ENCODE assay signal across 2 cellular contexts in the genomic region with DNA sequence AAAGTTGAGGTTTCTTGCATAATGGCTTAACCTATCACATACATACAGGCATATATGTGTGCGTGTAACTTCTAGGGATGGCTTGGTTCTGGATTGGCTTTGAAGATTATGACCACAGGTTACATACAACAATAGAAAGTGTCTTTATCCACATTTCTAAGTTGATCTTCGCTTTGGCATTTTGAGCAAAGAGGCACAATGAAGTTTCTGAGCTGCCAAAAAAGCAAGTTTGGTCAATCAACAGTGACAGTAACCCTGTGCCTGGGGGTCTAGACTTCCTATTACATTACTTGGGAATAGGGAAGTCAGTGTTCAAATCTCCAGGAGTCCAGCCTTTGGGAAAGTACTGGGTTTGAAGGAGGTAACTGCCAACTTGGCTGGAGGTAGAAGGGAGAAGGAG.
TF ChIP-seq lines count a peak whose summit lies in the region.

No MANE protein-coding gene starts in this region.

TF ChIP-seq in GM23338, 12 proteins besides CTCF, POLR2A, EP300 and RAD21:
- peak; percentile 54 for TF ChIP-seq EZH2 (IDR thresholded peaks at IDR 0.05; ENCODE audit: low read depth, unreplicated experiment)
- no peak for TF ChIP-seq STAT1 (IDR thresholded peaks at IDR 0.05; ENCODE audit: unreplicated experiment)
- no peak for TF ChIP-seq EZH2phosphoT487 (IDR thresholded peaks at IDR 0.05; ENCODE audit: unreplicated experiment)
- TF ChIP-seq, protein P1, sequence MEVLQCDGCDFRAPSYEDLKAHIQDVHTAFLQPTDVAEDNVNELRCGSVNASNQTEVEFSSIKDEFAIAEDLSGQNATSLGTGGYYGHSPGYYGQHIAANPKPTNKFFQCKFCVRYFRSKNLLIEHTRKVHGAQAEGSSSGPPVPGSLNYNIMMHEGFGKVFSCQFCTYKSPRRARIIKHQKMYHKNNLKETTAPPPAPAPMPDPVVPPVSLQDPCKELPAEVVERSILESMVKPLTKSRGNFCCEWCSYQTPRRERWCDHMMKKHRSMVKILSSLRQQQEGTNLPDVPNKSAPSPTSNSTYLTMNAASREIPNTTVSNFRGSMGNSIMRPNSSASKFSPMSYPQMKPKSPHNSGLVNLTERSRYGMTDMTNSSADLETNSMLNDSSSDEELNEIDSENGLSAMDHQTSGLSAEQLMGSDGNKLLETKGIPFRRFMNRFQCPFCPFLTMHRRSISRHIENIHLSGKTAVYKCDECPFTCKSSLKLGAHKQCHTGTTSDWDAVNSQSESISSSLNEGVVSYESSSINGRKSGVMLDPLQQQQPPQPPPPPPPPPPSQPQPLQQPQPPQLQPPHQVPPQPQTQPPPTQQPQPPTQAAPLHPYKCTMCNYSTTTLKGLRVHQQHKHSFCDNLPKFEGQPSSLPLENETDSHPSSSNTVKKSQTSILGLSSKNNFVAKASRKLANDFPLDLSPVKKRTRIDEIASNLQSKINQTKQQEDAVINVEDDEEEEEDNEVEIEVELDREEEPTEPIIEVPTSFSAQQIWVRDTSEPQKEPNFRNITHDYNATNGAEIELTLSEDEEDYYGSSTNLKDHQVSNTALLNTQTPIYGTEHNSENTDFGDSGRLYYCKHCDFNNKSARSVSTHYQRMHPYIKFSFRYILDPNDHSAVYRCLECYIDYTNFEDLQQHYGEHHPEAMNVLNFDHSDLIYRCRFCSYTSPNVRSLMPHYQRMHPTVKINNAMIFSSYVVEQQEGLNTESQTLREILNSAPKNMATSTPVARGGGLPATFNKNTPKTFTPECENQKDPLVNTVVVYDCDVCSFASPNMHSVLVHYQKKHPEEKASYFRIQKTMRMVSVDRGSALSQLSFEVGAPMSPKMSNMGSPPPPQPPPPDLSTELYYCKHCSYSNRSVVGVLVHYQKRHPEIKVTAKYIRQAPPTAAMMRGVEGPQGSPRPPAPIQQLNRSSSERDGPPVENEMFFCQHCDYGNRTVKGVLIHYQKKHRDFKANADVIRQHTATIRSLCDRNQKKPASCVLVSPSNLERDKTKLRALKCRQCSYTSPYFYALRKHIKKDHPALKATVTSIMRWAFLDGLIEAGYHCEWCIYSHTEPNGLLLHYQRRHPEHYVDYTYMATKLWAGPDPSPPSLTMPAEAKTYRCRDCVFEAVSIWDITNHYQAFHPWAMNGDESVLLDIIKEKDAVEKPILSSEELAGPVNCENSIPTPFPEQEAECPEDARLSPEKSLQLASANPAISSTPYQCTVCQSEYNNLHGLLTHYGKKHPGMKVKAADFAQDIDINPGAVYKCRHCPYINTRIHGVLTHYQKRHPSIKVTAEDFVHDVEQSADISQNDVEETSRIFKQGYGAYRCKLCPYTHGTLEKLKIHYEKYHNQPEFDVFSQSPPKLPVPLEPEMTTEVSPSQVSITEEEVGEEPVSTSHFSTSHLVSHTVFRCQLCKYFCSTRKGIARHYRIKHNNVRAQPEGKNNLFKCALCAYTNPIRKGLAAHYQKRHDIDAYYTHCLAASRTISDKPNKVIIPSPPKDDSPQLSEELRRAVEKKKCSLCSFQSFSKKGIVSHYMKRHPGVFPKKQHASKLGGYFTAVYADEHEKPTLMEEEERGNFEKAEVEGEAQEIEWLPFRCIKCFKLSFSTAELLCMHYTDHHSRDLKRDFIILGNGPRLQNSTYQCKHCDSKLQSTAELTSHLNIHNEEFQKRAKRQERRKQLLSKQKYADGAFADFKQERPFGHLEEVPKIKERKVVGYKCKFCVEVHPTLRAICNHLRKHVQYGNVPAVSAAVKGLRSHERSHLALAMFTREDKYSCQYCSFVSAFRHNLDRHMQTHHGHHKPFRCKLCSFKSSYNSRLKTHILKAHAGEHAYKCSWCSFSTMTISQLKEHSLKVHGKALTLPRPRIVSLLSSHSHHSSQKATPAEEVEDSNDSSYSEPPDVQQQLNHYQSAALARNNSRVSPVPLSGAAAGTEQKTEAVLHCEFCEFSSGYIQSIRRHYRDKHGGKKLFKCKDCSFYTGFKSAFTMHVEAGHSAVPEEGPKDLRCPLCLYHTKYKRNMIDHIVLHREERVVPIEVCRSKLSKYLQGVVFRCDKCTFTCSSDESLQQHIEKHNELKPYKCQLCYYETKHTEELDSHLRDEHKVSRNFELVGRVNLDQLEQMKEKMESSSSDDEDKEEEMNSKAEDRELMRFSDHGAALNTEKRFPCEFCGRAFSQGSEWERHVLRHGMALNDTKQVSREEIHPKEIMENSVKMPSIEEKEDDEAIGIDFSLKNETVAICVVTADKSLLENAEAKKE (CRISPR knock-in tag; IDR thresholded peaks at IDR 0.05) = no peak

TF ChIP-seq in H1, 55 proteins besides CTCF, POLR2A, EP300 and RAD21:
- peak; percentile 79 for TF ChIP-seq EZH2 (IDR thresholded peaks at IDR 0.05; ENCODE audit: low read depth, low read length, severe bottlenecking)
- TF ChIP-seq SUZ12 (IDR thresholded peaks at IDR 0.05; ENCODE audit: low read length) = peak; percentile 84; the same call in 1 of the 2 replicates
- no peak for TF ChIP-seq SIN3A (conservative IDR thresholded peaks at IDR 0.05 in 1 of 2, IDR thresholded peaks at IDR 0.05 in 1 of 2; ENCODE audit: low read depth in 1 of 2, low read length in 2 of 2)
TF ChIP-seq in H1: peak in this region for 2.
